Comparison of ENCODE assay signal across 10 cellular contexts in the genomic region with DNA sequence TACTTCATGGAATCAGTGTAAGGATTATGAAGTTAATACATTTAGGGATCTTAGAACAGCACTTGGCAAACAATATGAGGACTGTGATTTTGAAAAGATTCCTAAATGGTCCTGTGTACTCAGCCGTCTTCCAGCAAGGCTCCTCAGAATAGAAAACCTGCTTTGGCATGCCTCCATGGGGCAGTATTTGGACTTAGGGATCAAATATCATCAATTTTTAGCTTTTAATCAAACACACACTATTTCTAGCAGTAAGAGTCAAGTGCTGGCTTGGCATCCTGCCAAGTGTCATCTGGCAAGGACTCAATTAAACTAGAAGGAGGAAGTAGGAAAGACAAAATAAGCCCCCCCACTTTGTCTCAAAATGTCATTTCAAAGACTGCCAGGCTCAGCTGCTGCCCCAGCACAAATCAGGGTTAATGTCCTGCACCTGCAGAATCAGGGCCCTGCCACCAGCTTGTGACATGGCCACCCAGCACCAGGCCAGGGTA. TPM values are rescaled to one million over a fixed set of nuclear protein-coding genes. Genes with fewer than 3 reads are reported as not detected.
A peak's percentile ranks its signal among the peaks of the same experiment; 100 is the strongest.
DNase-seq lines count a peak whose midpoint lies in the region; ATAC-seq, FAIRE-seq and TF ChIP-seq lines count a peak whose summit lies in the region.
"Had no signal": no experiment of that assay in that cellular context is flagged by ENCODE, and none has a peak within 500 bp of the region (broad histone marks: within the 10 kb centered on the region; RNA-seq: fewer than 3 reads in every experiment).

No MANE protein-coding gene starts in this region.

- WGBS in ovary, 3 donors: 18 to 29% (median 21%) methylated on average over 1 of the region's 1 CpG

- no peak overlapping the region for H3K27ac Mint-ChIP-seq in activated naive CD8-positive, alpha-beta T cell treated with anti-CD3 and anti-CD28 coated beads, Interleukin-2, amount 50 U/mL, for 24 hours

- no peak for ATAC-seq in HG02970 (IDR thresholded peaks at IDR 0.05; ENCODE audit: low FRiP score, unreplicated experiment)
- no peak for ATAC-seq in activated naive CD8-positive, alpha-beta T cell treated with anti-CD3 and anti-CD28 coated beads, Interleukin-2, amount 50 U/mL, for 24 hours
- ATAC-seq in GM18868 (IDR thresholded peaks at IDR 0.05; ENCODE audit: unreplicated experiment): no peak

- DNase-seq in NCI-H2171 treated with DMSO at 0.1 percent for 48 hours (lab: John Stamatoyannopoulos, UW): peak; percentile 63
- DNase-seq in ovary: peak in 4 of 5 donors; percentile 36 to 62 (median 49)
- DNase-seq in activated naive CD8-positive, alpha-beta T cell treated with anti-CD3 and anti-CD28 coated beads, Interleukin-2, amount 50 U/mL, for 24 hours: no peak
- DNase-seq in COR-L47 (lab: John Stamatoyannopoulos, UW): no peak
- DNase-seq: GF-D8 had no signal

- CTCF ChIA-PET in HEK293 (lab: Yijun Ruan, JAX): interaction anchor here (0.6 to 6.8 kb wide), 14 partner anchors 9 to 621 kb away, joined by 3 to 48 read pairs (median 6); no protein-coding TSS in a partner anchor

- TF ChIP-seq CTCF in HEK293 (tag by site-specific recombination; IDR thresholded peaks at IDR 0.05) (no peak), ovary (IDR thresholded peaks at IDR 0.05) (no peak)

- H3K4me1 Mint-ChIP-seq in activated naive CD8-positive, alpha-beta T cell treated with anti-CD3 and anti-CD28 coated beads, Interleukin-2, amount 50 U/mL, for 24 hours: peaks cover 2% of the 10 kb centered on the region

- intact Hi-C loops in ovary (cut with DNase I): no loop called here

- H3K9me3 ChIP-seq in HEK293 (ENCODE audit: control insufficient read depth, insufficient read depth, low read depth, low read length): peaks cover 4% of the 10 kb centered on the region; the same call in 1 of the 2 replicates
- H3K9me3 ChIP-seq in ovary: no peaks in the 10 kb centered on the region

- peaks cover 26% of the 10 kb centered on the region for H3K4me1 ChIP-seq in HEK293 (ENCODE audit: control insufficient read depth, insufficient read depth, low read length)
- H3K4me1 ChIP-seq in ovary (ENCODE audit: insufficient read depth): no peaks in the 10 kb centered on the region

- H3K4me3 ChIP-seq in HEK293 (ENCODE audit: low read depth, low read length) (no peak overlapping the region), ovary (no peak overlapping the region)

- TF ChIP-seq POLR2A in ovary (IDR thresholded peaks at IDR 0.05): no peak

- peak overlapping the region; percentile 44; the same call in 1 of the 2 replicates for H3K27ac ChIP-seq in HEK293 (ENCODE audit: extremely low read depth, low read depth, low read length)
- no peak overlapping the region for H3K27ac ChIP-seq in ovary

- peaks cover 19% of the 10 kb centered on the region for H3K9me3 Mint-ChIP-seq in activated naive CD8-positive, alpha-beta T cell treated with anti-CD3 and anti-CD28 coated beads, Interleukin-2, amount 50 U/mL, for 24 hours

- no peak overlapping the region for H3K4me3 Mint-ChIP-seq in activated naive CD8-positive, alpha-beta T cell treated with anti-CD3 and anti-CD28 coated beads, Interleukin-2, amount 50 U/mL, for 24 hours

- H3K27me3 ChIP-seq in ovary: no peaks in the 10 kb centered on the region

- no peaks in the 10 kb centered on the region for H3K36me3 Mint-ChIP-seq in activated naive CD8-positive, alpha-beta T cell treated with anti-CD3 and anti-CD28 coated beads, Interleukin-2, amount 50 U/mL, for 24 hours (ENCODE audit: low read depth)

- peak; percentile 21 for FAIRE-seq in endometrium (lab: Jason Lieb, UNC)

- no peaks in the 10 kb centered on the region for H3K36me3 ChIP-seq in HEK293 (ENCODE audit: control insufficient read depth in 2 of 2, insufficient read depth in 1 of 2, low read length in 2 of 2)
- H3K36me3 ChIP-seq in ovary: no peaks in the 10 kb centered on the region

- no peak for TF ChIP-seq EP300 in ovary (IDR thresholded peaks at IDR 0.05)

- H3K27me3 Mint-ChIP-seq in activated naive CD8-positive, alpha-beta T cell treated with anti-CD3 and anti-CD28 coated beads, Interleukin-2, amount 50 U/mL, for 24 hours: peaks cover 65% of the 10 kb centered on the region

- POLR2A ChIA-PET in HEK293 (lab: Yijun Ruan, JAX): interaction anchor here (1.5 kb wide), 2 partner anchors 14 to 190 kb away, joined by 3 to 5 read pairs; no protein-coding TSS in a partner anchor

TF ChIP-seq in HEK293, 187 proteins besides CTCF, POLR2A, EP300 and RAD21 (continues in another document):
- peak; percentile 45; the same call in 1 of the 2 replicates for TF ChIP-seq OSR2 (tag by site-specific recombination; IDR thresholded peaks at IDR 0.05)
- TF ChIP-seq ZNF677 (tag by site-specific recombination; IDR thresholded peaks at IDR 0.05): 0 out of 2 replicates have a peak, but pooled peaks have one; percentile 17
- TF ChIP-seq GFI1B (tag by site-specific recombination; IDR thresholded peaks at IDR 0.05): no peak
- TF ChIP-seq SP3 (tag by site-specific recombination; IDR thresholded peaks at IDR 0.05): no peak
- no peak for TF ChIP-seq ZSCAN16 (tag by site-specific recombination; IDR thresholded peaks at IDR 0.05)
- 0 out of 2 replicates have a peak, but pooled peaks have one; percentile 86 for TF ChIP-seq ZNF174 (tag by site-specific recombination; IDR thresholded peaks at IDR 0.05)
- TF ChIP-seq, protein P1, sequence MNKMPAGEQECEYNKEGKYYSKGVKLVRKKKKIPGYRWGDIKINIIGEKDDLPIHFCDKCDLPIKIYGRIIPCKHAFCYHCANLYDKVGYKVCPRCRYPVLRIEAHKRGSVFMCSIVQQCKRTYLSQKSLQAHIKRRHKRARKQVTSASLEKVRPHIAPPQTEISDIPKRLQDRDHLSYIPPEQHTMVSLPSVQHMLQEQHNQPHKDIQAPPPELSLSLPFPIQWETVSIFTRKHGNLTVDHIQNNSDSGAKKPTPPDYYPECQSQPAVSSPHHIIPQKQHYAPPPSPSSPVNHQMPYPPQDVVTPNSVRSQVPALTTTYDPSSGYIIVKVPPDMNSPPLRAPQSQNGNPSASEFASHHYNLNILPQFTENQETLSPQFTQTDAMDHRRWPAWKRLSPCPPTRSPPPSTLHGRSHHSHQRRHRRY (tag by site-specific recombination; IDR thresholded peaks at IDR 0.05): no peak
- TF ChIP-seq SCRT2 (tag by site-specific recombination; IDR thresholded peaks at IDR 0.05): no peak
- no peak for TF ChIP-seq ZNF24 (tag by site-specific recombination; IDR thresholded peaks at IDR 0.05)
- no peak for TF ChIP-seq ZNF10 (tag by site-specific recombination; IDR thresholded peaks at IDR 0.05)
- TF ChIP-seq, protein P2, sequence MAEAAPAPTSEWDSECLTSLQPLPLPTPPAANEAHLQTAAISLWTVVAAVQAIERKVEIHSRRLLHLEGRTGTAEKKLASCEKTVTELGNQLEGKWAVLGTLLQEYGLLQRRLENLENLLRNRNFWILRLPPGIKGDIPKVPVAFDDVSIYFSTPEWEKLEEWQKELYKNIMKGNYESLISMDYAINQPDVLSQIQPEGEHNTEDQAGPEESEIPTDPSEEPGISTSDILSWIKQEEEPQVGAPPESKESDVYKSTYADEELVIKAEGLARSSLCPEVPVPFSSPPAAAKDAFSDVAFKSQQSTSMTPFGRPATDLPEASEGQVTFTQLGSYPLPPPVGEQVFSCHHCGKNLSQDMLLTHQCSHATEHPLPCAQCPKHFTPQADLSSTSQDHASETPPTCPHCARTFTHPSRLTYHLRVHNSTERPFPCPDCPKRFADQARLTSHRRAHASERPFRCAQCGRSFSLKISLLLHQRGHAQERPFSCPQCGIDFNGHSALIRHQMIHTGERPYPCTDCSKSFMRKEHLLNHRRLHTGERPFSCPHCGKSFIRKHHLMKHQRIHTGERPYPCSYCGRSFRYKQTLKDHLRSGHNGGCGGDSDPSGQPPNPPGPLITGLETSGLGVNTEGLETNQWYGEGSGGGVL (tag by site-specific recombination; IDR thresholded peaks at IDR 0.05): no peak
- TF ChIP-seq ZNF133 (tag by site-specific recombination; IDR thresholded peaks at IDR 0.05): no peak
- TF ChIP-seq ZNF629 (tag by site-specific recombination; IDR thresholded peaks at IDR 0.05): no peak
- TF ChIP-seq, protein P3, sequence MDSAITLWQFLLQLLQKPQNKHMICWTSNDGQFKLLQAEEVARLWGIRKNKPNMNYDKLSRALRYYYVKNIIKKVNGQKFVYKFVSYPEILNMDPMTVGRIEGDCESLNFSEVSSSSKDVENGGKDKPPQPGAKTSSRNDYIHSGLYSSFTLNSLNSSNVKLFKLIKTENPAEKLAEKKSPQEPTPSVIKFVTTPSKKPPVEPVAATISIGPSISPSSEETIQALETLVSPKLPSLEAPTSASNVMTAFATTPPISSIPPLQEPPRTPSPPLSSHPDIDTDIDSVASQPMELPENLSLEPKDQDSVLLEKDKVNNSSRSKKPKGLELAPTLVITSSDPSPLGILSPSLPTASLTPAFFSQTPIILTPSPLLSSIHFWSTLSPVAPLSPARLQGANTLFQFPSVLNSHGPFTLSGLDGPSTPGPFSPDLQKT (IDR thresholded peaks at IDR 0.05; ENCODE audit: borderline replicate concordance, low read depth, low read length): no peak
- TF ChIP-seq KLF1 (tag by site-specific recombination; IDR thresholded peaks at IDR 0.05): no peak
- TF ChIP-seq ZFHX2 (tag by site-specific recombination; conservative IDR thresholded peaks at IDR 0.05): no peak
- TF ChIP-seq ZNF529 (tag by site-specific recombination; IDR thresholded peaks at IDR 0.05; ENCODE audit: insufficient replicate concordance): peak; percentile 58

RNA-seq across cellular contexts. Expression of a gene that starts 40.8 kb away (rescaled TPM):
- total RNA-seq in ovary: not detected
- polyA plus RNA-seq in ovary: not detected
- total RNA-seq: temporal lobe had no signal

Comparison
In these comparisons a context has a peak if more than half of its experiments do, and no peak if none do; other contexts are left out.
1. DNase-seq: peak in NCI-H2171 treated with DMSO at 0.1 percent for 48 hours (single experiment) and ovary (4 of 5); none in activated naive CD8-positive, alpha-beta T cell treated with anti-CD3 and anti-CD28 coated beads, Interleukin-2, amount 50 U/mL, for 24 hours (single experiment) and COR-L47 (single experiment).